9 cellular contexts compared by ENCODE assay signal in the genomic region with DNA sequence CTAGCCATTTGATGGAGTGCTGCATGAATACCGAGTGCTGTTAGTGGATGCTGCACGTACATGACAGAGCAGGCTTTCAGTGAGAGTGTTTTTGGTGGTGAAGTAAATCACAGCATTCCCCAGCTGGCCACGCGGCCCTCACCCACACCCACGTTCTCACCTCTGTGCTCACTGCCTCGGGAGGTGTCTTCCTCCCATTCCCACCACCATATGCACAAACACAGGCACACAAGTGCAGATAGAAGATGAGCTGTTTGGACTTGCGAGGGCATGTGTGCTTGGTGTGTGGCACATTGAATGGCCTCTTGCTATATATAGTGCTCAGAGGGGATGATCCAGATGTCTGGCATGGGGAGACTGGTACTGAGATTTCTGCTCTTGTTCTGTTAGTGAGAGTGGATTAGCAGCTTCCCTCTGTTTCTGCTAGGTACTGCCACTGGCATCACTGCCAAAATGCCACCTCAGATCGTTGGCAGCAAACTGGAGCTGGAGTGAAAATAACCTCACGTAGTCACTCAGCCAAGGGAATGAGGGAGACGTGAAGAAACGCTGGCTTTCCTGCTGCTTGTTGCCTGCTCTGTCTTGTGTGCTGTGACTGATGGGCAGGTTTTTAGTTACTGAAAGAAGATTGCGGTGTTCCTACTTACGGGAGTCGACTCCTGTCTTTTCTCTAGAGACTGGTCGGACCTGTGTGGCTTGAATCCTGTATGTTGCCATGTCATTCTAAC. TPM values are rescaled to one million over a fixed set of nuclear protein-coding genes. Genes with fewer than 3 reads are reported as not detected.
DNase-seq lines count a peak whose midpoint lies in the region; ATAC-seq and TF ChIP-seq lines count a peak whose summit lies in the region.
"Had no signal": no experiment of that assay in that cellular context is flagged by ENCODE, and none has a peak within 500 bp of the region (broad histone marks: within the 10 kb centered on the region; RNA-seq: fewer than 3 reads in every experiment).

No MANE protein-coding gene starts in this region.

- DNase-seq in ELF-1 (ENCODE audit: low read depth, low spot score), result peak; percentile 49
- no peak for DNase-seq in activated CD4-positive, alpha-beta memory T cell treated with anti-CD3 and anti-CD28 coated beads for 36 hours
- DNase-seq in foreskin keratinocyte, result peak; percentile 69 to 81
- no peak for DNase-seq in NCI-H748 treated with DMSO at 0.1 percent for 48 hours (lab: John Stamatoyannopoulos, UW)
- DNase-seq in mucosa of gallbladder (ENCODE audit: low spot score), result no peak
- no peak for DNase-seq in CD1c-positive myeloid dendritic cell (ENCODE audit: extremely low spot score)
- DNase-seq: activated CD4-positive, CD25-positive, alpha-beta regulatory T cell treated with anti-CD3 and anti-CD28 coated beads, Interleukin-2, amount 50 U/mL, for 72 hours had no signal

- CTCF ChIA-PET in activated CD4-positive, alpha-beta memory T cell treated with anti-CD3 and anti-CD28 coated beads for 36 hours (lab: Charles Lee), result interaction anchor here (1.0 kb wide), 1 partner anchor 17 kb away, joined by 5 read pairs; no protein-coding TSS in a partner anchor

- peaks cover 70% of the 10 kb centered on the region for H3K4me1 Mint-ChIP-seq in activated CD4-positive, alpha-beta memory T cell treated with anti-CD3 and anti-CD28 coated beads for 36 hours (ENCODE audit: low read depth)

- no peaks in the 10 kb centered on the region for H3K9me3 ChIP-seq in parathyroid adenoma (ENCODE audit: control insufficient read depth, low read length)

- peaks cover 66% of the 10 kb centered on the region for H3K79me2 ChIP-seq in parathyroid adenoma

- H3K27ac ChIP-seq in foreskin keratinocyte (peak overlapping the region; percentile 10), parathyroid adenoma (no peak overlapping the region)

- POLR2A ChIA-PET in activated CD4-positive, alpha-beta memory T cell treated with anti-CD3 and anti-CD28 coated beads for 36 hours (lab: Charles Lee), result no interaction called here

- H3K36me3 Mint-ChIP-seq in activated CD4-positive, alpha-beta memory T cell treated with anti-CD3 and anti-CD28 coated beads for 36 hours, result peaks cover 20% of the 10 kb centered on the region

- peak overlapping the region; percentile 49 for H3K27ac Mint-ChIP-seq in activated CD4-positive, alpha-beta memory T cell treated with anti-CD3 and anti-CD28 coated beads for 36 hours

- intact Hi-C loops in activated CD4-positive, alpha-beta memory T cell treated with anti-CD3 and anti-CD28 coated beads for 36 hours (cut with micrococcal nuclease), result no loop called here

- H3K9me3 Mint-ChIP-seq in activated CD4-positive, alpha-beta memory T cell treated with anti-CD3 and anti-CD28 coated beads for 36 hours, result no peaks in the 10 kb centered on the region

- ATAC-seq in foreskin keratinocyte, result peak; percentile 65
- no peak for ATAC-seq in GM19324 (IDR thresholded peaks at IDR 0.05; ENCODE audit: low FRiP score, unreplicated experiment)

- no peaks in the 10 kb centered on the region for H3K36me3 ChIP-seq in parathyroid adenoma (ENCODE audit: control insufficient read depth, insufficient read depth, low read length)

- H3K4me1 ChIP-seq in foreskin keratinocyte (peaks cover 47% of the 10 kb centered on the region), parathyroid adenoma (peaks cover 24% of the 10 kb centered on the region)

- H3K27me3 ChIP-seq in foreskin keratinocyte, result no peaks in the 10 kb centered on the region
- H3K27me3 ChIP-seq in parathyroid adenoma (ENCODE audit: control insufficient read depth, insufficient read depth, low read length), result no peaks in the 10 kb centered on the region

- TF ChIP-seq CTCF in foreskin keratinocyte (conservative IDR thresholded peaks at IDR 0.05) (no peak), parathyroid adenoma (IDR thresholded peaks at IDR 0.05) (no peak)

- H3K9ac ChIP-seq in parathyroid adenoma, result no peak overlapping the region

- H3K27me3 Mint-ChIP-seq in activated CD4-positive, alpha-beta memory T cell treated with anti-CD3 and anti-CD28 coated beads for 36 hours, result no peaks in the 10 kb centered on the region

- H3K4me3 Mint-ChIP-seq in activated CD4-positive, alpha-beta memory T cell treated with anti-CD3 and anti-CD28 coated beads for 36 hours, result no peak overlapping the region

- H2AFZ ChIP-seq in parathyroid adenoma, result no peak overlapping the region

- no peak overlapping the region for H3K4me3 ChIP-seq in parathyroid adenoma (ENCODE audit: low read depth, low read length)

- peak overlapping the region; percentile 28 for H3K4me2 ChIP-seq in parathyroid adenoma (ENCODE audit: low read length)

RNA-seq across cellular contexts. Expression of a gene that starts 19.1 kb away (rescaled TPM):
- 10 to 100 TPM; 90.7 to 97.2 TPM for total RNA-seq in activated CD4-positive, alpha-beta memory T cell treated with anti-CD3 and anti-CD28 coated beads for 36 hours
- total RNA-seq in foreskin keratinocyte (119 and 121 TPM in 2 replicates), mucosa of gallbladder (95.8 TPM)
- 97.9 and 98.5 TPM in 2 replicates for polyA plus RNA-seq in foreskin keratinocyte

Comparison
In these comparisons a context has a peak if more than half of its experiments do, and no peak if none do; other contexts are left out.
1. DNase-seq: peak in ELF-1 (single experiment) and foreskin keratinocyte (2 of 2); none in activated CD4-positive, alpha-beta memory T cell treated with anti-CD3 and anti-CD28 coated beads for 36 hours (single experiment), NCI-H748 treated with DMSO at 0.1 percent for 48 hours (single experiment), mucosa of gallbladder (single experiment) and CD1c-positive myeloid dendritic cell (single experiment).